ENCODE assay signal across 28 cellular contexts in genomic region chr10:97103682-97104081, GRCh38.
"Had no signal": no experiment of that assay in that cellular context is flagged by ENCODE, and none has a peak within 500 bp of the region (broad histone marks: within the 10 kb centered on the region; RNA-seq: fewer than 3 reads in every experiment).

No MANE protein-coding gene starts in this region.

- H3K4me1 ChIP-seq: esophagus muscularis mucosa, foreskin keratinocyte, gastrocnemius medialis had no signal

- H3K27me3 ChIP-seq: cardiac muscle cell, gastrocnemius medialis, heart right ventricle had no signal

- H3K36me3 ChIP-seq: cardiac muscle cell, esophagus muscularis mucosa, gastrocnemius medialis, heart right ventricle had no signal

- H3K4me3 ChIP-seq: cardiac muscle cell, coronary artery, dorsolateral prefrontal cortex, esophagus muscularis mucosa, gastrocnemius medialis, heart right ventricle had no signal

- H3K4me3 Mint-ChIP-seq: activated CD4-positive, alpha-beta memory T cell treated with anti-CD3 and anti-CD28 coated beads, Interleukin-2, amount 10 ng/mL, durations not matched to agents 7 days and 5 days; activated CD4-positive, alpha-beta T cell treated with anti-CD3 and anti-CD28 coated beads for 36 hours; activated CD4-positive, alpha-beta T cell treated with anti-CD3 and anti-CD28 coated beads, Interleukin-2, amount 10 ng/mL, durations not matched to agents 24 days and 14 days; activated naive CD8-positive, alpha-beta T cell; activated T-cell treated with anti-CD3 and anti-CD28 coated beads, Interleukin-2, amount 50 U/mL, for 24 hours; activated T-cell treated with anti-CD3 and anti-CD28 coated beads, Interleukin-2, amount 50 U/mL, for 72 hours; central memory CD8-positive, alpha-beta T cell; dendritic cell treated with granulocyte-macrophage colony-stimulating factor and Interleukin-4, amounts not matched to agents 40 ng/mL and 50 ng/mL, for 4 days had no signal

- H3K27ac Mint-ChIP-seq: activated CD4-positive, alpha-beta memory T cell treated with anti-CD3 and anti-CD28 coated beads, Interleukin-2, amount 10 ng/mL, durations not matched to agents 7 days and 5 days; activated CD4-positive, alpha-beta T cell treated with anti-CD3 and anti-CD28 coated beads for 36 hours; activated CD4-positive, alpha-beta T cell treated with anti-CD3 and anti-CD28 coated beads, Interleukin-2, amount 10 ng/mL, durations not matched to agents 24 days and 14 days; activated naive CD8-positive, alpha-beta T cell; activated T-cell treated with anti-CD3 and anti-CD28 coated beads, Interleukin-2, amount 50 U/mL, for 24 hours; activated T-cell treated with anti-CD3 and anti-CD28 coated beads, Interleukin-2, amount 50 U/mL, for 72 hours; dendritic cell treated with granulocyte-macrophage colony-stimulating factor and Interleukin-4, amounts not matched to agents 40 ng/mL and 50 ng/mL, for 4 days had no signal

- H3K9me3 Mint-ChIP-seq: activated CD4-positive, alpha-beta memory T cell treated with anti-CD3 and anti-CD28 coated beads, Interleukin-2, amount 10 ng/mL, durations not matched to agents 7 days and 5 days; activated CD4-positive, alpha-beta T cell treated with anti-CD3 and anti-CD28 coated beads, Interleukin-2, amount 10 ng/mL, durations not matched to agents 24 days and 14 days; activated T-cell treated with anti-CD3 and anti-CD28 coated beads, Interleukin-2, amount 50 U/mL, for 24 hours; activated T-cell treated with anti-CD3 and anti-CD28 coated beads, Interleukin-2, amount 50 U/mL, for 72 hours; central memory CD8-positive, alpha-beta T cell; dendritic cell treated with granulocyte-macrophage colony-stimulating factor and Interleukin-4, amounts not matched to agents 40 ng/mL and 50 ng/mL, for 4 days had no signal

- FAIRE-seq: astrocyte had no signal

- H3K9me3 ChIP-seq: esophagus muscularis mucosa, gastrocnemius medialis, heart right ventricle had no signal

- DNase-seq: activated CD4-positive, alpha-beta memory T cell treated with anti-CD3 and anti-CD28 coated beads, Interleukin-2, amount 10 ng/mL, durations not matched to agents 7 days and 5 days; activated CD4-positive, alpha-beta T cell treated with anti-CD3 and anti-CD28 coated beads for 36 hours; activated CD4-positive, alpha-beta T cell treated with anti-CD3 and anti-CD28 coated beads, Interleukin-2, amount 10 ng/mL, durations not matched to agents 24 days and 14 days; activated CD4-positive, CD25-positive, alpha-beta regulatory T cell; activated CD4-positive, CD25-positive, alpha-beta regulatory T cell treated with anti-CD3 and anti-CD28 coated beads, Interleukin-2, amount 50 U/mL, for 72 hours; activated CD8-positive, alpha-beta memory T cell treated with anti-CD3 and anti-CD28 coated beads, Interleukin-2, amount 50 U/mL, for 48 hours; activated gamma-delta T cell treated with Interleukin-2 at 50 U/mL for 16 hours; activated naive CD4-positive, alpha-beta T cell treated with anti-CD3 and anti-CD28 coated beads, Interleukin-2, amount 50 U/mL, for 16 hours; activated naive CD4-positive, alpha-beta T cell treated with Interleukin-2 at 50 U/mL for 16 hours; activated T-cell treated with anti-CD3 and anti-CD28 coated beads for 4 hours; activated T-cell treated with anti-CD3 and anti-CD28 coated beads, Interleukin-2, amount 50 U/mL, for 24 hours; activated T-cell treated with anti-CD3 and anti-CD28 coated beads, Interleukin-2, amount 50 U/mL, for 72 hours; amniotic stem cell; anterior cingulate cortex; dorsolateral prefrontal cortex; effector memory CD4-positive, alpha-beta T cell; erythroblast; foreskin keratinocyte; gastrocnemius medialis; heart right ventricle; T-helper 2 cell had no signal

- H3K27ac ChIP-seq: cardiac muscle cell, coronary artery, esophagus muscularis mucosa, foreskin keratinocyte, gastrocnemius medialis had no signal

- ATAC-seq: activated CD4-positive, alpha-beta T cell treated with anti-CD3 and anti-CD28 coated beads for 36 hours; activated T-cell treated with anti-CD3 and anti-CD28 coated beads, Interleukin-2, amount 50 U/mL, for 72 hours; foreskin keratinocyte; gastrocnemius medialis had no signal

- H3K27me3 Mint-ChIP-seq: activated CD4-positive, alpha-beta T cell treated with anti-CD3 and anti-CD28 coated beads for 36 hours; activated CD4-positive, alpha-beta T cell treated with anti-CD3 and anti-CD28 coated beads, Interleukin-2, amount 10 ng/mL, durations not matched to agents 24 days and 14 days; activated T-cell treated with anti-CD3 and anti-CD28 coated beads, Interleukin-2, amount 50 U/mL, for 24 hours; central memory CD8-positive, alpha-beta T cell had no signal

- H3K36me3 Mint-ChIP-seq: activated naive CD8-positive, alpha-beta T cell had no signal

- H3K4me1 Mint-ChIP-seq: activated CD4-positive, alpha-beta memory T cell treated with anti-CD3 and anti-CD28 coated beads, Interleukin-2, amount 10 ng/mL, durations not matched to agents 7 days and 5 days; activated CD4-positive, alpha-beta T cell treated with anti-CD3 and anti-CD28 coated beads for 36 hours; activated CD4-positive, alpha-beta T cell treated with anti-CD3 and anti-CD28 coated beads, Interleukin-2, amount 10 ng/mL, durations not matched to agents 24 days and 14 days had no signal
